Comparison of ENCODE assay signal across 23 cellular contexts in the genomic region with DNA sequence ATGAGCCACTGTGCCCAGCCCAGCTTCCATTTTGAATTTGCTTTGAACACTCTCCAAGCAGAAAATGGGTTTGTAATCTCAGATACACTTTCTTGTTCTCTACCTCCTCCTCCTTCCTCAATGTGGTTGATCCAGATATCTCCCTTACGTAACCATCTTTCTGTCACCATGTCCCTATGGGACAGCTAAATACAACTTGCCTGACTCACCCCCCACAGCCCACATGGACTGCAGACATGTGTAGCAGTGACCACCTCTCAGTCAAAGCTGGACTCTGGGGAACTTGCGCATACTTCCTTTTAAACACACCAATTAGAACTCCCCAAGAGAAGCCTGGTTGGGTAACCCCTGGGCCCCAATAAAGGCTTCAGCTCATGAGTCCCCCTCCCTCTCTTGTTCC.
"Had no signal": no experiment of that assay in that cellular context is flagged by ENCODE, and none has a peak within 500 bp of the region (broad histone marks: within the 10 kb centered on the region; RNA-seq: fewer than 3 reads in every experiment).

No MANE protein-coding gene starts in this region.

- DNase-seq: activated CD4-positive, alpha-beta memory T cell treated with anti-CD3 and anti-CD28 coated beads, Interleukin-2, amount 10 ng/mL, durations not matched to agents 7 days and 5 days; activated CD4-positive, alpha-beta T cell treated with anti-CD3 and anti-CD28 coated beads, Interleukin-2, amount 10 ng/mL, durations not matched to agents 7 days and 5 days; activated CD4-positive, CD25-positive, alpha-beta regulatory T cell treated with anti-CD3 and anti-CD28 coated beads, Interleukin-2, amount 50 U/mL, for 72 hours; activated CD8-positive, alpha-beta memory T cell treated with anti-CD3 and anti-CD28 coated beads, Interleukin-2, amount 50 U/mL, for 48 hours; activated gamma-delta T cell treated with Interleukin-2 at 50 U/mL for 16 hours; activated naive CD4-positive, alpha-beta T cell treated with anti-CD3 and anti-CD28 coated beads, Interleukin-2, amount 50 U/mL, for 16 hours; activated T-cell treated with anti-CD3 and anti-CD28 coated beads, Interleukin-2, amount 50 U/mL, for 4 hours; amniotic stem cell; caudate nucleus; cortex of kidney; foreskin melanocyte; left ventricle myocardium inferior; mucosa of descending colon; small intestine; stimulated activated CD4-positive, alpha-beta T cell treated with anti-CD3 and anti-CD28 coated beads, Interleukin-4, amount 100 ng/mL, for 24 hours; stimulated activated CD8-positive, alpha-beta memory T cell treated with anti-CD3 and anti-CD28 coated beads, Interleukin-4, amount 100 ng/mL, for 48 hours; stimulated activated naive CD8-positive, alpha-beta T cell treated with anti-CD3 and anti-CD28 coated beads, Interleukin-15, amount 100 ng/mL, for 72 hours; substantia nigra; T-helper 17 cell; T1000; upper lobe of left lung had no signal

- H3K4me3 ChIP-seq: left ventricle myocardium inferior, mucosa of descending colon, upper lobe of left lung, vagina had no signal

- H3K4me1 ChIP-seq: left ventricle myocardium inferior, upper lobe of left lung, vagina had no signal

- H3K36me3 ChIP-seq: left ventricle myocardium inferior, neutrophil, upper lobe of left lung, vagina had no signal

- H3K27me3 ChIP-seq: neutrophil, upper lobe of left lung, vagina had no signal

- H3K9me3 ChIP-seq: mucosa of descending colon, upper lobe of left lung, vagina had no signal

- H3K27ac ChIP-seq: left ventricle myocardium inferior, neutrophil, upper lobe of left lung, vagina had no signal
